8 cellular contexts compared by ENCODE assay signal in the genomic region with DNA sequence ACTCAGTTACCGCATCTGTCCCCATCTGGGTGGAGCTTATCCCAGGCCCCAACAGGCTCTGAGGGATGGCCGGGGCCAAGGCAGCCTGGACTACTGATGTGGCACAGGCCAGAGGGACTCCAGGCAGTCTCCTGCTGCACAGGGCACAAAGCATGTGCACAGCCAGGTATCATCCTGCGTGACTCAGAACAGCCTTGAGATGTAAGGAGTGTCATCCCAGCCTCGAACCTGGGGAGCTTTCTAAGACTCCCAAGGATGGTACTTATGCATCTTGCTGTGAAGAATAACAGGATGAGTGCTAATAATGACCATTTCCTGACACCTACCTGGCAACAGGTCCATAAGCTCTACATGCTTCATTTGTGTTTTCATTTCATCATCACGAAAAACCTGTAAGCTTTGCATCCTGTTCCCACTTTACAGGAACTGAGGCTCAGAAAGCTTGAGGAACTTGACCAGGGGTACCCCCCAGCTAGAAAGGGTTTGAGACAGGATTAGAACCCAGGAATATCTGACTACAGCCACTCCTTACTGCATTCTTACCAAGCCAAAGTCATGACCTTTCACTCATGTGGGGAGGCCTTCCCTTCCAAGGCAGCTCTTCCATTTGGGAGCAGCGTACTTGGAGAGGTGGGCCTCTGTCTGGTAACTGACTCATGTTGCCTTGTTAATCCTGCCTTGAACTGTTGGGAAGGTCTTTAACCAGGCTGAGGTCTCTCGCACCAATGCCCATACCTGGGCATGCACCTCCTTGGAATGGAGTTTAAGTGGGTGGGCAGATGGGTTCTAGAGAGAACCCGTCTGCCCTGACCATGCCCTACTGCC. TPM values are rescaled to one million over a fixed set of nuclear protein-coding genes. Genes with fewer than 3 reads are reported as not detected.
DNase-seq lines count a peak whose midpoint lies in the region; ATAC-seq and TF ChIP-seq lines count a peak whose summit lies in the region.

No MANE protein-coding gene starts in this region.

- peaks cover 12% of the 10 kb centered on the region for H3K4me1 Mint-ChIP-seq in activated B cell treated with CpG ODN at 0.5 μM for 24 hours
- H3K4me1 Mint-ChIP-seq in stimulated activated naive CD8-positive, alpha-beta T cell treated with anti-CD3 and anti-CD28 coated beads, Interleukin-15, amount 100 ng/mL, for 72 hours: peaks cover 46% of the 10 kb centered on the region

- intact Hi-C loops in Right ventricle myocardium superior (cut with DNase I): no loop called here
- intact Hi-C loops in cardiac septum (cut with DNase I): no loop called here
- intact Hi-C loops in activated B cell treated with CpG ODN at 0.5 μM for 24 hours (cut with micrococcal nuclease): loop anchor here (1.0 kb wide), 1 partner anchor 80 kb away; the partner anchor contains the start of gene TBC1D20
- intact Hi-C loops in left ventricle myocardium inferior (cut with micrococcal nuclease): no loop called here

- no peak for TF ChIP-seq CTCF in activated B cell treated with CpG ODN at 0.5 μM for 24 hours (IDR thresholded peaks at IDR 0.05)
- TF ChIP-seq CTCF in left ventricle myocardium inferior (IDR thresholded peaks at IDR 0.05; ENCODE audit: borderline replicate concordance): no peak

- POLR2A ChIA-PET in activated B cell treated with CpG ODN at 0.5 μM for 24 hours (lab: Charles Lee): interaction anchor here (1.5 to 1.6 kb wide), 3 partner anchors 21 to 80 kb away, joined by 6 to 8 read pairs (median 6); partner anchors contain the start of genes RBCK1 and TBC1D20

- H3K36me3 Mint-ChIP-seq in activated B cell treated with CpG ODN at 0.5 μM for 24 hours (ENCODE audit: low read depth): peaks cover 5% of the 10 kb centered on the region

- DNase-seq in Right ventricle myocardium superior: no peak
- no peak for DNase-seq in cardiac septum (ENCODE audit: low spot score)
- no peak for DNase-seq in activated B cell treated with CpG ODN at 0.5 μM for 24 hours
- DNase-seq in left ventricle myocardium inferior: no peak
- no peak for DNase-seq in stimulated activated naive CD8-positive, alpha-beta T cell treated with anti-CD3 and anti-CD28 coated beads, Interleukin-15, amount 100 ng/mL, for 72 hours
- DNase-seq in inferior parietal cortex (ENCODE audit: extremely low spot score): no peak

- peaks cover 25% of the 10 kb centered on the region for H3K27me3 ChIP-seq in left ventricle myocardium inferior (ENCODE audit: low read depth)

- peaks cover 18% of the 10 kb centered on the region for H3K4me1 ChIP-seq in left ventricle myocardium inferior

- H3K4me3 ChIP-seq in left ventricle myocardium inferior: peak overlapping the region; percentile 68

- H3K36me3 ChIP-seq in left ventricle myocardium inferior: no peaks in the 10 kb centered on the region

- CTCF ChIA-PET in activated B cell treated with CpG ODN at 0.5 μM for 24 hours (lab: Charles Lee): interaction anchor here (0.8 to 1.3 kb wide), 2 partner anchors 28 to 99 kb away, joined by 3 read pairs; no protein-coding TSS in a partner anchor

- ATAC-seq in Right ventricle myocardium superior (ENCODE audit: poor library complexity): peak; percentile 14
- peak; percentile 6 for ATAC-seq in activated B cell treated with CpG ODN at 0.5 μM for 24 hours (ENCODE audit: low read depth)
- ATAC-seq in stimulated activated naive CD8-positive, alpha-beta T cell treated with anti-CD3 and anti-CD28 coated beads, Interleukin-15, amount 100 ng/mL, for 72 hours: peak; percentile 29
- ATAC-seq in GM18861 (IDR thresholded peaks at IDR 0.05; ENCODE audit: unreplicated experiment): no peak
- no peak for ATAC-seq in GM21619 (IDR thresholded peaks at IDR 0.05; ENCODE audit: unreplicated experiment)

- peak overlapping the region; percentile 80 for H3K27ac Mint-ChIP-seq in activated B cell treated with CpG ODN at 0.5 μM for 24 hours
- H3K27ac Mint-ChIP-seq in stimulated activated naive CD8-positive, alpha-beta T cell treated with anti-CD3 and anti-CD28 coated beads, Interleukin-15, amount 100 ng/mL, for 72 hours: peak overlapping the region; percentile 98 to 100

- no peaks in the 10 kb centered on the region for H3K9me3 ChIP-seq in left ventricle myocardium inferior (replicated peaks)

- peak overlapping the region; percentile 83 for H3K4me3 Mint-ChIP-seq in activated B cell treated with CpG ODN at 0.5 μM for 24 hours
- H3K4me3 Mint-ChIP-seq in stimulated activated naive CD8-positive, alpha-beta T cell treated with anti-CD3 and anti-CD28 coated beads, Interleukin-15, amount 100 ng/mL, for 72 hours: peak overlapping the region; percentile 87 to 96

- H3K27me3 Mint-ChIP-seq in activated B cell treated with CpG ODN at 0.5 μM for 24 hours: no peaks in the 10 kb centered on the region
- peaks cover 7% of the 10 kb centered on the region for H3K27me3 Mint-ChIP-seq in stimulated activated naive CD8-positive, alpha-beta T cell treated with anti-CD3 and anti-CD28 coated beads, Interleukin-15, amount 100 ng/mL, for 72 hours

- H3K27ac ChIP-seq in left ventricle myocardium inferior (replicated peaks): no peak overlapping the region

- H3K9me3 Mint-ChIP-seq in activated B cell treated with CpG ODN at 0.5 μM for 24 hours: no peaks in the 10 kb centered on the region
- H3K9me3 Mint-ChIP-seq in stimulated activated naive CD8-positive, alpha-beta T cell treated with anti-CD3 and anti-CD28 coated beads, Interleukin-15, amount 100 ng/mL, for 72 hours: no peaks in the 10 kb centered on the region

RNA-seq across cellular contexts. Expression of gene TRIB3, which starts 1.9 kb away (rescaled TPM):
- total RNA-seq in Right ventricle myocardium superior (0.67 TPM), cardiac septum (1.3 TPM), activated B cell treated with CpG ODN at 0.5 μM for 24 hours (13.3 and 14.0 TPM in 2 replicates), left ventricle myocardium inferior (0.69 TPM)

RNA-seq across cellular contexts. Expression of gene RBCK1, which starts 25.6 kb away (rescaled TPM):
- total RNA-seq in Right ventricle myocardium superior (44.2 TPM), cardiac septum (44.3 TPM), activated B cell treated with CpG ODN at 0.5 μM for 24 hours (92.7 and 100 TPM in 2 replicates), left ventricle myocardium inferior (49.7 TPM)

RNA-seq across cellular contexts. Expression of gene NRSN2, which starts 35.6 kb away (rescaled TPM):
- total RNA-seq in Right ventricle myocardium superior: 14.5 TPM
- 23.9 TPM for total RNA-seq in cardiac septum
- total RNA-seq in activated B cell treated with CpG ODN at 0.5 μM for 24 hours: 7.6 and 12.8 TPM in 2 replicates
- total RNA-seq in left ventricle myocardium inferior: 17.5 TPM

RNA-seq across cellular contexts. Expression of gene SOX12, which starts 57.2 kb away (rescaled TPM):
- total RNA-seq in Right ventricle myocardium superior: 16.2 TPM
- 10.6 TPM for total RNA-seq in cardiac septum
- 6.1 and 6.2 TPM in 2 replicates for total RNA-seq in activated B cell treated with CpG ODN at 0.5 μM for 24 hours
- 12.3 TPM for total RNA-seq in left ventricle myocardium inferior

Comparison
In these comparisons a context has a peak if more than half of its experiments do, and no peak if none do; other contexts are left out.
1. ATAC-seq: peak in Right ventricle myocardium superior (single experiment), activated B cell treated with CpG ODN at 0.5 μM for 24 hours (single experiment) and stimulated activated naive CD8-positive, alpha-beta T cell treated with anti-CD3 and anti-CD28 coated beads, Interleukin-15, amount 100 ng/mL, for 72 hours (single experiment); none in GM18861 (single experiment) and GM21619 (single experiment).